15 cellular contexts compared by ENCODE assay signal in genomic region chr21:41972511-41973205, GRCh38. TPM values are rescaled to one million over a fixed set of nuclear protein-coding genes. Genes with fewer than 3 reads are reported as not detected.
DNase-seq lines count a peak whose midpoint lies in the region; ATAC-seq and TF ChIP-seq lines count a peak whose summit lies in the region.
"Had no signal": no experiment of that assay in that cellular context is flagged by ENCODE, and none has a peak within 500 bp of the region (broad histone marks: within the 10 kb centered on the region; RNA-seq: fewer than 3 reads in every experiment).

No MANE protein-coding gene starts in this region.

- H3K36me3 Mint-ChIP-seq in activated CD4-positive, alpha-beta T cell treated with anti-CD3 and anti-CD28 coated beads, Interleukin-2, amount 10 ng/mL, durations not matched to agents 7 days and 5 days (ENCODE audit: low read depth), result no peaks in the 10 kb centered on the region
- H3K36me3 Mint-ChIP-seq in natural killer cell treated with Interleukin-12 subunit alpha and Interleukin-12 subunit beta and Interleukin-15 and Interleukin-18, amount 100 ng/mL, for 72 hours, result no peaks in the 10 kb centered on the region
- H3K36me3 Mint-ChIP-seq in natural killer cell, result no peaks in the 10 kb centered on the region
- H3K36me3 Mint-ChIP-seq in osteocyte (ENCODE audit: unreplicated experiment), result no peaks in the 10 kb centered on the region
- H3K36me3 Mint-ChIP-seq: CD4-positive, alpha-beta memory T cell had no signal

- 0 out of 2 replicates have a peak, but pooled peaks cover 2% of the 10 kb centered on the region for H3K9me3 ChIP-seq in MG63

- DNase-seq in activated CD4-positive, alpha-beta T cell treated with anti-CD3 and anti-CD28 coated beads, Interleukin-2, amount 10 ng/mL, durations not matched to agents 7 days and 5 days, result no peak
- DNase-seq in activated CD4-positive, alpha-beta T cell treated with anti-CD3 and anti-CD28 coated beads, Interleukin-2, amount 50 U/mL, for 1 hour, result no peak
- peak; percentile 25 for DNase-seq in natural killer cell treated with Interleukin-12 subunit alpha and Interleukin-12 subunit beta and Interleukin-15 and Interleukin-18, amount 100 ng/mL, for 72 hours (ENCODE audit: low spot score)
- DNase-seq in natural killer cell (no peak), osteocyte (ENCODE audit: extremely low spot score, unreplicated experiment) (peak; percentile 67), MG63 (no peak), GM10266 (ENCODE audit: extremely low spot score) (no peak)
- DNase-seq: CD4-positive, alpha-beta memory T cell; HCEC 1CT; NCI-H1417 treated with DMSO at 0.1 percent for 48 hours; NCI-H1930; NCI-H2171; NCI-H446; NCI-H69 had no signal

- no peaks in the 10 kb centered on the region for H3K36me3 ChIP-seq in MG63

- no peak for ATAC-seq in natural killer cell treated with Interleukin-12 subunit alpha and Interleukin-12 subunit beta and Interleukin-15 and Interleukin-18, amount 100 ng/mL, for 72 hours
- no peak for ATAC-seq in natural killer cell
- ATAC-seq in HG02973 (IDR thresholded peaks at IDR 0.05; ENCODE audit: unreplicated experiment), result no peak

- H3K9me3 Mint-ChIP-seq in activated CD4-positive, alpha-beta T cell treated with anti-CD3 and anti-CD28 coated beads, Interleukin-2, amount 10 ng/mL, durations not matched to agents 7 days and 5 days, result no peaks in the 10 kb centered on the region
- H3K9me3 Mint-ChIP-seq in natural killer cell treated with Interleukin-12 subunit alpha and Interleukin-12 subunit beta and Interleukin-15 and Interleukin-18, amount 100 ng/mL, for 72 hours, result no peaks in the 10 kb centered on the region
- H3K9me3 Mint-ChIP-seq in natural killer cell (no peaks in the 10 kb centered on the region), osteocyte (ENCODE audit: unreplicated experiment) (no peaks in the 10 kb centered on the region)

- POLR2A ChIA-PET in activated CD4-positive, alpha-beta T cell treated with anti-CD3 and anti-CD28 coated beads, Interleukin-2, amount 10 ng/mL, durations not matched to agents 7 days and 5 days (lab: Charles Lee), result no interaction called here

- CTCF ChIA-PET in activated CD4-positive, alpha-beta T cell treated with anti-CD3 and anti-CD28 coated beads, Interleukin-2, amount 10 ng/mL, durations not matched to agents 7 days and 5 days (lab: Charles Lee), result interaction anchor here (1.2 kb wide), 1 partner anchor 30 kb away, joined by 3 read pairs; no protein-coding TSS in a partner anchor

- H3K4me1 Mint-ChIP-seq in activated CD4-positive, alpha-beta T cell treated with anti-CD3 and anti-CD28 coated beads, Interleukin-2, amount 10 ng/mL, durations not matched to agents 7 days and 5 days, result peaks cover 18% of the 10 kb centered on the region
- no peaks in the 10 kb centered on the region for H3K4me1 Mint-ChIP-seq in natural killer cell treated with Interleukin-12 subunit alpha and Interleukin-12 subunit beta and Interleukin-15 and Interleukin-18, amount 100 ng/mL, for 72 hours (ENCODE audit: low read depth in 2 of 2)
- no peaks in the 10 kb centered on the region for H3K4me1 Mint-ChIP-seq in natural killer cell
- H3K4me1 Mint-ChIP-seq in osteocyte (ENCODE audit: unreplicated experiment), result peaks cover 5% of the 10 kb centered on the region

- no peak overlapping the region for H3K4me3 ChIP-seq in MG63

- H3K27ac Mint-ChIP-seq in activated CD4-positive, alpha-beta T cell treated with anti-CD3 and anti-CD28 coated beads, Interleukin-2, amount 10 ng/mL, durations not matched to agents 7 days and 5 days, result peak overlapping the region; percentile 54
- H3K27ac Mint-ChIP-seq in natural killer cell treated with Interleukin-12 subunit alpha and Interleukin-12 subunit beta and Interleukin-15 and Interleukin-18, amount 100 ng/mL, for 72 hours, result no peak overlapping the region
- no peak overlapping the region for H3K27ac Mint-ChIP-seq in natural killer cell
- no peak overlapping the region for H3K27ac Mint-ChIP-seq in osteocyte (ENCODE audit: unreplicated experiment)
- H3K27ac Mint-ChIP-seq: CD4-positive, alpha-beta memory T cell had no signal

- no peaks in the 10 kb centered on the region for H3K27me3 ChIP-seq in MG63

- intact Hi-C loops in natural killer cell (cut with micrococcal nuclease), result no loop called here

- no peaks in the 10 kb centered on the region for H3K27me3 Mint-ChIP-seq in activated CD4-positive, alpha-beta T cell treated with anti-CD3 and anti-CD28 coated beads, Interleukin-2, amount 10 ng/mL, durations not matched to agents 7 days and 5 days
- no peaks in the 10 kb centered on the region for H3K27me3 Mint-ChIP-seq in natural killer cell treated with Interleukin-12 subunit alpha and Interleukin-12 subunit beta and Interleukin-15 and Interleukin-18, amount 100 ng/mL, for 72 hours
- peaks cover 0 to 3% of the 10 kb centered on the region in 2 donors for H3K27me3 Mint-ChIP-seq in natural killer cell (ENCODE audit: low read depth in 2 of 2)
- H3K27me3 Mint-ChIP-seq in osteocyte (ENCODE audit: unreplicated experiment), result no peaks in the 10 kb centered on the region
- H3K27me3 Mint-ChIP-seq: CD4-positive, alpha-beta memory T cell had no signal

- H3K4me3 Mint-ChIP-seq in activated CD4-positive, alpha-beta T cell treated with anti-CD3 and anti-CD28 coated beads, Interleukin-2, amount 10 ng/mL, durations not matched to agents 7 days and 5 days, result no peak overlapping the region
- no peak overlapping the region for H3K4me3 Mint-ChIP-seq in natural killer cell treated with Interleukin-12 subunit alpha and Interleukin-12 subunit beta and Interleukin-15 and Interleukin-18, amount 100 ng/mL, for 72 hours
- H3K4me3 Mint-ChIP-seq in natural killer cell (no peak overlapping the region), osteocyte (ENCODE audit: unreplicated experiment) (no peak overlapping the region)
- H3K4me3 Mint-ChIP-seq: CD4-positive, alpha-beta memory T cell had no signal

- TF ChIP-seq CTCF in natural killer cell (IDR thresholded peaks at IDR 0.05), result no peak
- no peak for TF ChIP-seq CTCF in osteocyte (IDR thresholded peaks at IDR 0.05)
- TF ChIP-seq CTCF in GM10266 (IDR thresholded peaks at IDR 0.05; ENCODE audit: control insufficient read depth, insufficient read depth, low read depth, missing control alignments), result no peak

RNA-seq across cellular contexts. Expression of gene C2CD2, which starts 18.8 kb away (rescaled TPM):
- total RNA-seq in activated CD4-positive, alpha-beta T cell treated with anti-CD3 and anti-CD28 coated beads, Interleukin-2, amount 10 ng/mL, durations not matched to agents 7 days and 5 days, result 1 to 10 TPM; 7.0 to 8.8 TPM
- 1 to 10 TPM; 1.4 to 2.2 TPM for total RNA-seq in natural killer cell treated with Interleukin-12 subunit alpha and Interleukin-12 subunit beta and Interleukin-15 and Interleukin-18, amount 100 ng/mL, for 72 hours
- total RNA-seq in natural killer cell, result 10 to 100 TPM in 1 of 3 donors, 1 to 10 TPM in 2; 2.1 to 10.1 (median 8.9) TPM
- 13.1 and 19.4 TPM in 2 replicates for total RNA-seq in osteocyte
- total RNA-seq in MG63 (2014; rRNA removed; shearing (Covaris generic); ENCODE audit: low replicate concordance), result 9.7 and 13.8 TPM in 2 replicates

RNA-seq across cellular contexts. Expression of gene ZBTB21, which starts 37.5 kb away (rescaled TPM):
- total RNA-seq in activated CD4-positive, alpha-beta T cell treated with anti-CD3 and anti-CD28 coated beads, Interleukin-2, amount 10 ng/mL, durations not matched to agents 7 days and 5 days, result 10 to 100 TPM; 22.1 to 22.6 TPM
- 10 to 100 TPM; 13.0 to 20.4 TPM for total RNA-seq in natural killer cell treated with Interleukin-12 subunit alpha and Interleukin-12 subunit beta and Interleukin-15 and Interleukin-18, amount 100 ng/mL, for 72 hours
- total RNA-seq in natural killer cell (100 to 1,000 TPM in 2 of 3 donors, 10 to 100 TPM in 1; 78.2 to 113 (median 100) TPM), osteocyte (20.3 and 20.9 TPM in 2 replicates)
- total RNA-seq in MG63 (2014; rRNA removed; shearing (Covaris generic); ENCODE audit: low replicate concordance), result 5.1 and 13.0 TPM in 2 replicates

Comparison
In these comparisons a context has a peak if more than half of its experiments do, and no peak if none do; other contexts are left out.
1. DNase-seq: peak in natural killer cell treated with Interleukin-12 subunit alpha and Interleukin-12 subunit beta and Interleukin-15 and Interleukin-18, amount 100 ng/mL, for 72 hours (single experiment) and osteocyte (single experiment); none in activated CD4-positive, alpha-beta T cell treated with anti-CD3 and anti-CD28 coated beads, Interleukin-2, amount 10 ng/mL, durations not matched to agents 7 days and 5 days (single experiment), activated CD4-positive, alpha-beta T cell treated with anti-CD3 and anti-CD28 coated beads, Interleukin-2, amount 50 U/mL, for 1 hour (single experiment), natural killer cell (single experiment), MG63 (single experiment) and GM10266 (single experiment).